Comparison of ENCODE assay signal across 15 cellular contexts in the genomic region with DNA sequence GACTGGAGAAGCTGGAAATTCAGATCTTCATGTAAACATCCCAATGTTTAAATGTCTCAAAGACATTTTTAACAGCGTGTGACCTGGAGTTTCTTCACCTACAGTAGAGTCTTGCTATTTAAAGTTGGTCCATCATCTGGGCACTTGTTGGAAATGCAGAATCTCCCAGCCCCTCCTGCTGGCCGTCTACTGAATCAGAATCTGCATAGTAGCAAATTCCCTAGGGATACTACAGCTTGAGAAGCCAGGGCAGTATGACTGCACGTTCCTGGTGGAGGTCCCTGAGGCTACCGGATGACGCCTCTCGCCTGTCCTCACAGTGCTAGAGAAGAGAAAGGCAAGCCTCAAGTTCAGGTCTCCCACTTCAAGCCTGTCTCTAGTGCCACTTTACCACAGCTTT. TPM values are rescaled to one million over a fixed set of nuclear protein-coding genes. Genes with fewer than 3 reads are reported as not detected.
DNase-seq lines count a peak whose midpoint lies in the region; ATAC-seq and TF ChIP-seq lines count a peak whose summit lies in the region.
"Had no signal": no experiment of that assay in that cellular context is flagged by ENCODE, and none has a peak within 500 bp of the region (broad histone marks: within the 10 kb centered on the region; RNA-seq: fewer than 3 reads in every experiment).

No MANE protein-coding gene starts in this region.

- H3K27me3 ChIP-seq in right atrium auricular region, result no peaks in the 10 kb centered on the region
- H3K27me3 ChIP-seq: ascending aorta, pancreas had no signal

- H3K9me3 ChIP-seq in right atrium auricular region, result no peaks in the 10 kb centered on the region
- H3K9me3 ChIP-seq: ascending aorta, pancreas had no signal

- no peak overlapping the region for H3K4me3 ChIP-seq in right atrium auricular region
- H3K4me3 ChIP-seq in fibroblast of villous mesenchyme (ENCODE audit: low read depth, low read length), result no peak overlapping the region
- H3K4me3 ChIP-seq: ascending aorta, pancreas had no signal

- H3K27ac ChIP-seq in right atrium auricular region, result no peak overlapping the region
- H3K27ac ChIP-seq: ascending aorta, pancreas had no signal

- intact Hi-C loops in left ventricle myocardium superior (cut with micrococcal nuclease), result loop anchor here (10.0 kb wide), 1 partner anchor 143 kb away; no protein-coding TSS in a partner anchor

- H3K4me1 ChIP-seq in right atrium auricular region, result peaks cover 0 to 11% of the 10 kb centered on the region in 2 donors
- H3K4me1 ChIP-seq: ascending aorta, pancreas had no signal

- ATAC-seq in left ventricle myocardium superior (peak; percentile 29), HG03196 (IDR thresholded peaks at IDR 0.05; ENCODE audit: unreplicated experiment) (no peak), HG03469 (IDR thresholded peaks at IDR 0.05; ENCODE audit: unreplicated experiment) (no peak), HG03045 (IDR thresholded peaks at IDR 0.05; ENCODE audit: unreplicated experiment) (no peak)
- no peak for ATAC-seq in activated CD4-positive, CD25-positive, alpha-beta regulatory T cell treated with anti-CD3 and anti-CD28 coated beads, Interleukin-2, amount 50 U/mL, for 24 hours
- ATAC-seq: esophagus mucosa, left lobe of liver, pancreas had no signal

- TF ChIP-seq CTCF in right atrium auricular region (IDR thresholded peaks at IDR 0.05) (no peak), fibroblast of villous mesenchyme (IDR thresholded peaks at IDR 0.05; ENCODE audit: insufficient read depth, low read depth, low read length) (peak; percentile 47)

- peaks cover 24% of the 10 kb centered on the region for H3K36me3 ChIP-seq in right atrium auricular region

- DNase-seq in left ventricle myocardium superior (no peak), right atrium auricular region (ENCODE audit: low spot score) (no peak), SK-N-DZ (ENCODE audit: low spot score) (peak; percentile 64), fibroblast of villous mesenchyme (ENCODE audit: low read depth) (peak; percentile 44)
- DNase-seq: activated T-cell treated with anti-CD3 and anti-CD28 coated beads for 4 hours; C1 segment of cervical spinal cord; pancreas; stimulated activated CD4-positive, alpha-beta T cell treated with anti-CD3 and anti-CD28 coated beads, Interleukin-4, amount 100 ng/mL, for 1 hour had no signal

RNA-seq across cellular contexts. Expression of a gene that starts 15.7 kb away (rescaled TPM):
- total RNA-seq in left ventricle myocardium superior, result 39.2 TPM
- 10 to 100 TPM; 17.1 to 18.9 TPM for total RNA-seq in right atrium auricular region
- 17.7 and 24.8 TPM in 2 replicates for polyA plus RNA-seq in SK-N-DZ (2014; cell fraction: cytosol; rRNA removed)
- polyA plus RNA-seq in SK-N-DZ (2014; cell fraction: nucleus; rRNA removed), result 25.7 and 50.3 TPM in 2 replicates
- 14.8 and 20.7 TPM in 2 replicates for total RNA-seq in fibroblast of villous mesenchyme

RNA-seq across cellular contexts. Expression of a gene that starts 16.5 kb away (rescaled TPM):
- total RNA-seq in left ventricle myocardium superior (37.8 TPM), right atrium auricular region (10 to 100 TPM in 1 of 2 donors, 1 to 10 TPM in 1; 4.1 to 13.8 TPM), fibroblast of villous mesenchyme (not detected in 2 replicates)
- polyA plus RNA-seq in SK-N-DZ (2014; cell fraction: cytosol; rRNA removed), result 173 and 186 TPM in 2 replicates
- polyA plus RNA-seq in SK-N-DZ (2014; cell fraction: nucleus; rRNA removed), result 153 and 181 TPM in 2 replicates
- total RNA-seq: ascending aorta, esophagus mucosa, left lobe of liver had no signal
- polyA plus RNA-seq: pancreas had no signal

Comparison
In these comparisons a context has a peak if more than half of its experiments do, and no peak if none do; other contexts are left out.
1. DNase-seq: peak in SK-N-DZ (single experiment) and fibroblast of villous mesenchyme (single experiment); none in left ventricle myocardium superior (single experiment) and right atrium auricular region (single experiment).